Comparison of ENCODE assay signal across 16 cellular contexts in the genomic region with DNA sequence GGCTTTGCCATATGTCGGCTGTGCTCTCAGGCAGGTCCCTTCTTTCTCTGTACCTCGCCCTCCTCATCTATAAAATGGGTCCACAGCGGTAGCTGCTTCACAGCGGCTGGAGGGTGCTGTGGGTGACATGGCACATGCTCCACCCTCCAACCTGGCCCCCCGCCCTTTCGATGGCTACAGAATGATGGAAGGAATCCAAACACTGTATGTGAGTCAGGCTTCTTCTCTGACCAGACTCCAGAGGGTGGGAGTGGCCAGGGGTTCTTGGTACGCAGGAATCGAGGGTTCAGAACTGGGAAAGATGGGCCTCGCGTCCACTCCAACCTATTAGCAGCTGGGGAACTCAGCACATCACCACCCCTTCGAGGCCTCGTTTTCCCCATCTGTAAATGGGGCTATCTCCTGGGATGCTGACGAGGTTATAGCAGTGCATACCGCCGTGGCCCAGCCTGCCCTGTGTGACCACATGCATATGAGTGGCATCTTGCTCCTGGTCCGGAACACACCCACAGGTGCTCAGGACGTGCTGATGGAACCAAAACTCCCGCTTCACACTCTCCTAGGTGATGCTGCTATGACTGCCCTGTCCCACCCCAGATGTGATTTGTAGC. TPM values are rescaled to one million over a fixed set of nuclear protein-coding genes. Genes with fewer than 3 reads are reported as not detected.
DNase-seq lines count a peak whose midpoint lies in the region; ATAC-seq and TF ChIP-seq lines count a peak whose summit lies in the region.
"Had no signal": no experiment of that assay in that cellular context is flagged by ENCODE, and none has a peak within 500 bp of the region (broad histone marks: within the 10 kb centered on the region; RNA-seq: fewer than 3 reads in every experiment).

No MANE protein-coding gene starts in this region.

- H3K4me2 ChIP-seq in neuronal stem cell (ENCODE audit: insufficient read depth, low read length, poor library complexity, severe bottlenecking) = no peak overlapping the region

- H4K91ac ChIP-seq in neuronal stem cell (ENCODE audit: low read depth, low read length, poor library complexity) = no peak overlapping the region

- peak overlapping the region; percentile 39 for H3K14ac ChIP-seq in neuronal stem cell (ENCODE audit: low read length)

- peak overlapping the region; percentile 44 for H4K8ac ChIP-seq in neuronal stem cell (ENCODE audit: low read depth, low read length)

- H3K27me3 ChIP-seq in neuronal stem cell (ENCODE audit: control insufficient read depth in 3 of 3, insufficient read depth in 3 of 3, low read depth in 1 of 3, low read length in 3 of 3) = no peaks in the 10 kb centered on the region

- H3K9me3 Mint-ChIP-seq in WTC11 = no peaks in the 10 kb centered on the region
- H3K9me3 Mint-ChIP-seq in activated naive CD4-positive, alpha-beta T cell treated with anti-CD3 and anti-CD28 coated beads for 36 hours = no peaks in the 10 kb centered on the region
- no peaks in the 10 kb centered on the region for H3K9me3 Mint-ChIP-seq in activated T-helper 1 cell treated with anti-CD3 and anti-CD28 coated beads, Interleukin-12 subunit alpha, Interleukin-12 subunit beta, Interleukin-2, Interleukin-4 antibody, amounts not matched to agents 30 ng/mL and 10 ng/mL and 1 ng/mL, durations not matched to agents 14 hours and 24 hours and 36 hours
- H3K9me3 Mint-ChIP-seq: activated B cell treated with CpG ODN at 0.5 μM for 24 hours; stimulated activated memory B cell treated with anti-CD40 and anti-IgM and Interleukin-4, amounts not matched to agents 10 μg/mL and 1 μg/mL and 100 μg/mL, for 72 hours had no signal

- peak overlapping the region; percentile 93 for H2BK5ac ChIP-seq in neuronal stem cell (ENCODE audit: low read length)

- H3K36me3 Mint-ChIP-seq in WTC11 = no peaks in the 10 kb centered on the region
- no peaks in the 10 kb centered on the region for H3K36me3 Mint-ChIP-seq in activated naive CD4-positive, alpha-beta T cell treated with anti-CD3 and anti-CD28 coated beads for 36 hours (ENCODE audit: low read depth)
- H3K36me3 Mint-ChIP-seq in activated T-helper 1 cell treated with anti-CD3 and anti-CD28 coated beads, Interleukin-12 subunit alpha, Interleukin-12 subunit beta, Interleukin-2, Interleukin-4 antibody, amounts not matched to agents 30 ng/mL and 10 ng/mL and 1 ng/mL, durations not matched to agents 14 hours and 24 hours and 36 hours (ENCODE audit: low read depth) = no peaks in the 10 kb centered on the region
- H3K36me3 Mint-ChIP-seq: stimulated activated memory B cell treated with anti-CD40 and anti-IgM and Interleukin-4, amounts not matched to agents 10 μg/mL and 1 μg/mL and 100 μg/mL, for 72 hours had no signal

- no peaks in the 10 kb centered on the region for H3K27me3 Mint-ChIP-seq in WTC11 (ENCODE audit: low read depth)
- peaks cover 7% of the 10 kb centered on the region for H3K27me3 Mint-ChIP-seq in activated naive CD4-positive, alpha-beta T cell treated with anti-CD3 and anti-CD28 coated beads for 36 hours (ENCODE audit: low read depth)
- H3K27me3 Mint-ChIP-seq in activated T-helper 1 cell treated with anti-CD3 and anti-CD28 coated beads, Interleukin-12 subunit alpha, Interleukin-12 subunit beta, Interleukin-2, Interleukin-4 antibody, amounts not matched to agents 30 ng/mL and 10 ng/mL and 1 ng/mL, durations not matched to agents 14 hours and 24 hours and 36 hours (ENCODE audit: insufficient read depth) = peaks cover 6% of the 10 kb centered on the region

- peaks cover 9 to 80% of the 10 kb centered on the region in 2 donors for H3K36me3 ChIP-seq in neuronal stem cell (replicated peaks in 1 of 2; ENCODE audit: control insufficient read depth in 2 of 2, insufficient read depth in 2 of 2, low read length in 2 of 2)

- ATAC-seq in WTC11 = no peak
- no peak for ATAC-seq in GM18505 (IDR thresholded peaks at IDR 0.05; ENCODE audit: unreplicated experiment)
- ATAC-seq: HCT116; stimulated activated memory B cell treated with anti-CD40 and anti-IgM and Interleukin-4, amounts not matched to agents 10 μg/mL and 1 μg/mL and 100 μg/mL, for 72 hours had no signal

- CTCF ChIA-PET in WTC11 (lab: Charles Lee) = interaction anchor here (1.0 to 1.4 kb wide), 2 partner anchors 27 to 30 kb away, joined by 3 read pairs; no protein-coding TSS in a partner anchor
- CTCF ChIA-PET in activated naive CD4-positive, alpha-beta T cell treated with anti-CD3 and anti-CD28 coated beads for 36 hours (lab: Charles Lee) = interaction anchor here (0.7 kb wide), 1 partner anchor 1097 kb away, joined by 3 read pairs; no protein-coding TSS in a partner anchor

- H3K4me3 ChIP-seq in fibroblast of mammary gland (ENCODE audit: control insufficient read depth, low read depth, low read length) = no peak overlapping the region
- H3K4me3 ChIP-seq in neuronal stem cell (ENCODE audit: low read length in 2 of 2) = no peak overlapping the region
- H3K4me3 ChIP-seq: skin epidermis had no signal

- peaks cover 26% of the 10 kb centered on the region for H3K79me1 ChIP-seq in neuronal stem cell (ENCODE audit: low read depth, low read length)

- intact Hi-C loops in activated naive CD4-positive, alpha-beta T cell treated with anti-CD3 and anti-CD28 coated beads for 36 hours (cut with micrococcal nuclease) = no loop called here
- intact Hi-C loops in activated T-helper 1 cell treated with anti-CD3 and anti-CD28 coated beads, Interleukin-12 subunit alpha, Interleukin-12 subunit beta, Interleukin-2, Interleukin-4 antibody, amounts not matched to agents 30 ng/mL and 10 ng/mL and 1 ng/mL, durations not matched to agents 14 hours and 24 hours and 36 hours (cut with micrococcal nuclease) = no loop called here

- peak overlapping the region; percentile 71 for H2BK15ac ChIP-seq in neuronal stem cell (ENCODE audit: low read length)

- no CpG with 5 or more reads among the region's 18 CpGs for WGBS in neuronal stem cell (ENCODE audit: extremely low coverage in 2 of 2, insufficient read length in 2 of 2, insufficient replicate concordance in 1 of 2), 2 donors

- peak overlapping the region; percentile 94 for H3K27ac Mint-ChIP-seq in WTC11
- H3K27ac Mint-ChIP-seq in activated naive CD4-positive, alpha-beta T cell treated with anti-CD3 and anti-CD28 coated beads for 36 hours = no peak overlapping the region
- H3K27ac Mint-ChIP-seq in activated T-helper 1 cell treated with anti-CD3 and anti-CD28 coated beads, Interleukin-12 subunit alpha, Interleukin-12 subunit beta, Interleukin-2, Interleukin-4 antibody, amounts not matched to agents 30 ng/mL and 10 ng/mL and 1 ng/mL, durations not matched to agents 14 hours and 24 hours and 36 hours = no peak overlapping the region
- H3K27ac Mint-ChIP-seq: activated B cell treated with CpG ODN at 0.5 μM for 24 hours; stimulated activated memory B cell treated with anti-CD40 and anti-IgM and Interleukin-4, amounts not matched to agents 10 μg/mL and 1 μg/mL and 100 μg/mL, for 72 hours had no signal

- H3K4me3 Mint-ChIP-seq in WTC11 = peak overlapping the region; percentile 65
- H3K4me3 Mint-ChIP-seq in activated naive CD4-positive, alpha-beta T cell treated with anti-CD3 and anti-CD28 coated beads for 36 hours = no peak overlapping the region
- H3K4me3 Mint-ChIP-seq in activated T-helper 1 cell treated with anti-CD3 and anti-CD28 coated beads, Interleukin-12 subunit alpha, Interleukin-12 subunit beta, Interleukin-2, Interleukin-4 antibody, amounts not matched to agents 30 ng/mL and 10 ng/mL and 1 ng/mL, durations not matched to agents 14 hours and 24 hours and 36 hours = no peak overlapping the region
- H3K4me3 Mint-ChIP-seq: activated B cell treated with CpG ODN at 0.5 μM for 24 hours; stimulated activated memory B cell treated with anti-CD40 and anti-IgM and Interleukin-4, amounts not matched to agents 10 μg/mL and 1 μg/mL and 100 μg/mL, for 72 hours had no signal

- peak overlapping the region; percentile 97 for H2BK12ac ChIP-seq in neuronal stem cell (ENCODE audit: low read length)

- peaks cover 60% of the 10 kb centered on the region for H3K4me1 Mint-ChIP-seq in WTC11
- H3K4me1 Mint-ChIP-seq in activated naive CD4-positive, alpha-beta T cell treated with anti-CD3 and anti-CD28 coated beads for 36 hours (ENCODE audit: low read depth) = no peaks in the 10 kb centered on the region
- H3K4me1 Mint-ChIP-seq in activated T-helper 1 cell treated with anti-CD3 and anti-CD28 coated beads, Interleukin-12 subunit alpha, Interleukin-12 subunit beta, Interleukin-2, Interleukin-4 antibody, amounts not matched to agents 30 ng/mL and 10 ng/mL and 1 ng/mL, durations not matched to agents 14 hours and 24 hours and 36 hours (ENCODE audit: low read depth) = no peaks in the 10 kb centered on the region
- H3K4me1 Mint-ChIP-seq: activated B cell treated with CpG ODN at 0.5 μM for 24 hours; stimulated activated memory B cell treated with anti-CD40 and anti-IgM and Interleukin-4, amounts not matched to agents 10 μg/mL and 1 μg/mL and 100 μg/mL, for 72 hours had no signal

- H3K9ac ChIP-seq in neuronal stem cell (ENCODE audit: low read depth, low read length, poor library complexity) = peak overlapping the region; percentile 38

- peak overlapping the region; percentile 94 for H3K18ac ChIP-seq in neuronal stem cell (ENCODE audit: low read length)

- POLR2A ChIA-PET in WTC11 (lab: Charles Lee) = no interaction called here

- TF ChIP-seq CTCF in WTC11 (IDR thresholded peaks at IDR 0.05) (no peak), fibroblast of mammary gland (conservative IDR thresholded peaks at IDR 0.05; ENCODE audit: control insufficient read depth, insufficient read depth, low read depth, low read length) (no peak)

- H2AFZ ChIP-seq in neuronal stem cell (ENCODE audit: low read length) = no peak overlapping the region

- no peak for TF ChIP-seq POLR2A in GM18505 (IDR thresholded peaks at IDR 0.05; ENCODE audit: borderline replicate concordance, extremely low read depth, insufficient read depth, insufficient read length)

- H3K23ac ChIP-seq in neuronal stem cell (ENCODE audit: low read depth, low read length, poor library complexity) = peak overlapping the region; percentile 50

- peak overlapping the region; percentile 74 for H2BK120ac ChIP-seq in neuronal stem cell (ENCODE audit: low read depth, low read length)

- H3K27ac ChIP-seq in neuronal stem cell (replicated peaks; ENCODE audit: low read length) = peak overlapping the region; percentile 96

- peak overlapping the region; percentile 13 for H3K4ac ChIP-seq in neuronal stem cell (ENCODE audit: low read length)

- no peaks in the 10 kb centered on the region for H3K9me3 ChIP-seq in neuronal stem cell (replicated peaks in 1 of 2; ENCODE audit: control insufficient read depth in 2 of 2, insufficient read depth in 1 of 2, low read depth in 1 of 2, low read length in 2 of 2)

- DNase-seq in AG08395 (ENCODE audit: low spot score) = peak; percentile 58
- no peak for DNase-seq in WTC11 (ENCODE audit: low spot score)
- peak; percentile 49 for DNase-seq in fibroblast of mammary gland (ENCODE audit: low read depth)
- no peak for DNase-seq in neuronal stem cell (ENCODE audit: low spot score)
- no peak for DNase-seq in activated naive CD4-positive, alpha-beta T cell treated with anti-CD3 and anti-CD28 coated beads for 36 hours
- DNase-seq in HK-2 (ENCODE audit: unreplicated experiment) = no peak
- DNase-seq in activated T-helper 1 cell treated with anti-CD3 and anti-CD28 coated beads, Interleukin-12 subunit alpha, Interleukin-12 subunit beta, Interleukin-2, Interleukin-4 antibody, amounts not matched to agents 30 ng/mL and 10 ng/mL and 1 ng/mL, durations not matched to agents 14 hours and 24 hours and 36 hours (ENCODE audit: low spot score) = no peak
- DNase-seq: activated B cell treated with CpG ODN at 0.5 μM for 24 hours; activated gamma-delta T cell; effector memory CD4-positive, alpha-beta T cell; foreskin fibroblast; T-helper 1 cell had no signal

- H2AK5ac ChIP-seq in neuronal stem cell (ENCODE audit: low read depth, low read length) = peak overlapping the region; percentile 98

- H3K4me1 ChIP-seq in neuronal stem cell (ENCODE audit: control insufficient read depth in 2 of 2, insufficient read depth in 1 of 2, low read depth in 1 of 2, low read length in 2 of 2) = peaks cover 41 to 44% of the 10 kb centered on the region in 2 donors

RNA-seq across cellular contexts. Expression of a gene that starts 26.4 kb away (rescaled TPM):
- 16.3 to 21.3 TPM (median 16.7 TPM) in 3 replicates for total RNA-seq in WTC11 (2021)
- polyA plus RNA-seq in neuronal stem cell (2013, experiment 1 of 2) = 18.7 TPM
- 21.3 TPM for polyA plus RNA-seq in neuronal stem cell (2013, experiment 2 of 2)
- total RNA-seq in activated naive CD4-positive, alpha-beta T cell treated with anti-CD3 and anti-CD28 coated beads for 36 hours = under 1 TPM in 1 of 2 experiments, not detected in 1; 0.12 TPM
- 0.07 and 0.08 TPM in 2 replicates for total RNA-seq in activated T-helper 1 cell treated with anti-CD3 and anti-CD28 coated beads, Interleukin-12 subunit alpha, Interleukin-12 subunit beta, Interleukin-2, Interleukin-4 antibody, amounts not matched to agents 30 ng/mL and 10 ng/mL and 1 ng/mL, durations not matched to agents 14 hours and 24 hours and 36 hours

Comparison
In these comparisons a context has a peak if more than half of its experiments do, and no peak if none do; other contexts are left out.
1. DNase-seq: peak in AG08395 (single experiment) and fibroblast of mammary gland (single experiment); none in WTC11 (single experiment), neuronal stem cell (single experiment), activated naive CD4-positive, alpha-beta T cell treated with anti-CD3 and anti-CD28 coated beads for 36 hours (single experiment), HK-2 (single experiment) and activated T-helper 1 cell treated with anti-CD3 and anti-CD28 coated beads, Interleukin-12 subunit alpha, Interleukin-12 subunit beta, Interleukin-2, Interleukin-4 antibody, amounts not matched to agents 30 ng/mL and 10 ng/mL and 1 ng/mL, durations not matched to agents 14 hours and 24 hours and 36 hours (single experiment).
2. RNA of a gene that starts 26.4 kb away (total RNA-seq): 16.3 to 21.3 TPM in WTC11; 0.12 TPM in activated naive CD4-positive, alpha-beta T cell treated with anti-CD3 and anti-CD28 coated beads for 36 hours and 0.07 to 0.08 TPM in activated T-helper 1 cell treated with anti-CD3 and anti-CD28 coated beads, Interleukin-12 subunit alpha, Interleukin-12 subunit beta, Interleukin-2, Interleukin-4 antibody, amounts not matched to agents 30 ng/mL and 10 ng/mL and 1 ng/mL, durations not matched to agents 14 hours and 24 hours and 36 hours; every median in the first group is over 10 times any median in the second.